In the genomic region with DNA sequence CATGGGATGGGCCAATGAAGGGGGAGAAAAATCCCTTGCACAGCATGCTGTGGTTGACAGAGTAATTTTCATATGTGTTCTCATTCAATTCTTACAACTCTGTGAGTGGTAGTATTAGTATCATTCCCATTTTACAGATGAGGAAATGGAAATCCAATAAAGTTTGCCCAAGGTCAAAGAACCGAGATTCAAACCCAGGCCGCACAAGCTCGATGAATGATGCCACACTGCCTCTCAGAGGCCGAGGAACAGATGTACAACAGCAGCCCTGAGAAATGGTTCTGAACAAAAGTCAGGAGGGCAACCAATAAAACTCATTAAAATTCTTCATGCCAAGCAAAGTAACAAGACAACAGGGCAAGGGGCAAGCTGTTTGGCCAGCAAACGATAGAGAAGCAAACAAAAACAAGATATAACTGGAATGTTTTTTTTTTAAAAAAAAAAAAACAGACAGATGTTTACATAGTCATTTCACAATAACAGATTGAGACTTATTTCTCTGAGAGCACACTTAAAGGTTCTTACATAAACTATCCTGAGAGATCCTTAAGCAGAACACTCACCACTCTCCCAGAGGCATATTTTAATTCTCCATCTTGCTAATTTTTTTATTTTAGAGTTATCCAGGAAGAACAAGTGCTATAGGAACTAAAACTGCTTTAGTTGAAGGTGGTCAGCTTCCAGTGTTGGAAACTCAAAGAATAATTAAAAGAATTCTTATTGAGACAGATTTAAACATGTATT, we compare ENCODE assay signal across 7 cellular contexts.
DNase-seq lines count a peak whose midpoint lies in the region; ATAC-seq, FAIRE-seq and TF ChIP-seq lines count a peak whose summit lies in the region.

No MANE protein-coding gene starts in this region.

- FAIRE-seq in astrocyte (lab: Jason Lieb, UNC) = no peak

- H3K4me3 Mint-ChIP-seq in astrocyte (ENCODE audit: unreplicated experiment) = no peak overlapping the region

- H3K9me3 Mint-ChIP-seq in astrocyte (ENCODE audit: unreplicated experiment) = no peaks in the 10 kb centered on the region

- H3K36me3 Mint-ChIP-seq in astrocyte (ENCODE audit: low read depth, unreplicated experiment) = no peaks in the 10 kb centered on the region

- no peaks in the 10 kb centered on the region for H3K4me1 Mint-ChIP-seq in astrocyte (ENCODE audit: low read depth, unreplicated experiment)

- H3K36me3 ChIP-seq in astrocyte (ENCODE audit: insufficient read depth, low read length) = no peaks in the 10 kb centered on the region
- no peaks in the 10 kb centered on the region for H3K36me3 ChIP-seq in neural cell (ENCODE audit: insufficient read depth, low read length)

- H2AFZ ChIP-seq in astrocyte (ENCODE audit: low read depth, low read length) (no peak overlapping the region), neural cell (ENCODE audit: low read depth, low read length) (no peak overlapping the region)

- H3K9ac ChIP-seq in astrocyte (ENCODE audit: low read length) = no peak overlapping the region
- no peak overlapping the region for H3K9ac ChIP-seq in neural cell (ENCODE audit: low read length)

- H3F3A ChIP-seq in neural cell (ENCODE audit: insufficient read depth, low read length, poor library complexity, severe bottlenecking) = no peaks in the 10 kb centered on the region

- DNase-seq in GM12865 (ENCODE audit: low read depth) (peak; percentile 28), NCI-H1092 treated with DMSO at 0.1 percent for 48 hours (lab: John Stamatoyannopoulos, UW) (peak; percentile 42), astrocyte (ENCODE audit: low read depth) (no peak), NCI-H446 treated with DMSO at 0.1 percent for 48 hours (lab: John Stamatoyannopoulos, UW) (no peak)
- no peak for DNase-seq in activated CD8-positive, alpha-beta memory T cell treated with anti-CD3 and anti-CD28 coated beads for 24 hours

- H3K4me1 ChIP-seq in astrocyte (ENCODE audit: insufficient read depth, low read length) = no peaks in the 10 kb centered on the region

- H3K4me2 ChIP-seq in astrocyte (ENCODE audit: low read length) (no peak overlapping the region), neural cell (ENCODE audit: low read length) (no peak overlapping the region)

- H3K9me3 ChIP-seq in astrocyte (ENCODE audit: insufficient read depth, low read depth, low read length) = no peaks in the 10 kb centered on the region
- H3K9me3 ChIP-seq in neural cell (ENCODE audit: low read length) = no peaks in the 10 kb centered on the region

- peaks cover 6% of the 10 kb centered on the region for H3K27me3 Mint-ChIP-seq in astrocyte (ENCODE audit: low read depth, unreplicated experiment)

- H3K79me2 ChIP-seq in astrocyte (ENCODE audit: insufficient read depth, low read length) (no peaks in the 10 kb centered on the region), neural cell (replicated peaks; ENCODE audit: insufficient read depth, low read length) (no peaks in the 10 kb centered on the region)

- peaks cover 9% of the 10 kb centered on the region for H3K27me3 ChIP-seq in astrocyte (ENCODE audit: insufficient read depth, low read length)
- no peaks in the 10 kb centered on the region for H3K27me3 ChIP-seq in neural cell (ENCODE audit: insufficient read depth, low read depth, low read length)

- H3K9me2 ChIP-seq in neural cell (ENCODE audit: insufficient read depth, low read length) = no peaks in the 10 kb centered on the region

- ATAC-seq in GM18861 (IDR thresholded peaks at IDR 0.05; ENCODE audit: unreplicated experiment) = no peak

- no peak for TF ChIP-seq EP300 in neural cell (conservative IDR thresholded peaks at IDR 0.05; ENCODE audit: poor library complexity, severe bottlenecking)

- H3K4me3 ChIP-seq in GM12865 (ENCODE audit: low read depth, low read length) = no peak overlapping the region
- H3K4me3 ChIP-seq in astrocyte (ENCODE audit: insufficient read depth, low read depth, low read length) = no peak overlapping the region
- H3K4me3 ChIP-seq in neural cell (ENCODE audit: low read length) = no peak overlapping the region

- H3K27ac ChIP-seq in astrocyte (ENCODE audit: low read depth, low read length) = no peak overlapping the region
- no peak overlapping the region for H3K27ac ChIP-seq in neural cell (ENCODE audit: low read length)

- no peaks in the 10 kb centered on the region for H4K20me1 ChIP-seq in astrocyte (ENCODE audit: insufficient read depth, low read length)
- H4K20me1 ChIP-seq in neural cell (ENCODE audit: insufficient read depth) = no peaks in the 10 kb centered on the region

- peak; percentile 47 for TF ChIP-seq CTCF in GM12865 (IDR thresholded peaks at IDR 0.05; ENCODE audit: insufficient read depth, low read depth, low read length, missing control alignments)
- peak; percentile 18 for TF ChIP-seq CTCF in astrocyte (IDR thresholded peaks at IDR 0.05; ENCODE audit: insufficient read depth, low read depth, low read length)
- peak; percentile 36 for TF ChIP-seq CTCF in neural cell (IDR thresholded peaks at IDR 0.05; ENCODE audit: poor library complexity, severe bottlenecking)

- H3K27ac Mint-ChIP-seq in astrocyte (ENCODE audit: unreplicated experiment) = no peak overlapping the region

- peak; percentile 51 for TF ChIP-seq RAD21 in neural cell (conservative IDR thresholded peaks at IDR 0.05)

TF ChIP-seq in neural cell, 6 proteins besides CTCF, POLR2A, EP300 and RAD21:
- TF ChIP-seq MXI1 (conservative IDR thresholded peaks at IDR 0.05; ENCODE audit: poor library complexity, severe bottlenecking) (no peak), SMC3 (conservative IDR thresholded peaks at IDR 0.05; ENCODE audit: poor library complexity) (peak; percentile 39), TAF1 (IDR thresholded peaks at IDR 0.05; ENCODE audit: low read depth) (no peak)

Comparison
In these comparisons a context has a peak if more than half of its experiments do, and no peak if none do; other contexts are left out.
1. DNase-seq: peak in GM12865 (single experiment) and NCI-H1092 treated with DMSO at 0.1 percent for 48 hours (single experiment); none in astrocyte (single experiment), activated CD8-positive, alpha-beta memory T cell treated with anti-CD3 and anti-CD28 coated beads for 24 hours (single experiment) and NCI-H446 treated with DMSO at 0.1 percent for 48 hours (single experiment).
2. Peak in every context shown above with its lines, with median percentiles within 50 percentile points of each other: CTCF ChIP-seq.